Comparison of ENCODE assay signal across 33 cellular contexts in the genomic region with DNA sequence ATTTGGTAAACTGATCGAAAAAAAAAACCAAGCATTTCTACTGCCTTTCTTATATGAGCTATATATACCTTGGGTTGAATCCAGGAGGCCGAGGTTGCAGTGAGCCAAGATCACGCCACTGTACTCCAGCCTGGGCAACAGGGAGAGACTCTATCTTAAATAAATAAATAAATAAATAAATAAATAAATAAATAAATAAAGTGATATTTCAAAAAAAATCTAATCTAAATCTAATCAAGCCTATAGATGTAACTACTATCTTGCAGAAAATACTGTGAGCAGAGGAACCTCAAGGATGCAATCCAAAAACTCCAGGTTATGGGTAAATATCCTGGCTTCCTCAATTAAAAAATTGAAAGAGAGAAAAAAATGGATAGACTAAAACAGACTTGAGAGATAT.
"Had no signal": no experiment of that assay in that cellular context is flagged by ENCODE, and none has a peak within 500 bp of the region (broad histone marks: within the 10 kb centered on the region; RNA-seq: fewer than 3 reads in every experiment).

No MANE protein-coding gene starts in this region.

- ATAC-seq: activated naive CD4-positive, alpha-beta T cell treated with anti-CD3 and anti-CD28 coated beads, Interleukin-2, amount 50 U/mL, for 72 hours; activated naive CD8-positive, alpha-beta T cell treated with anti-CD3 and anti-CD28 coated beads, Interleukin-2, amount 50 U/mL, for 24 hours; activated T-cell treated with anti-CD3 and anti-CD28 coated beads, Interleukin-2, amount 50 U/mL, for 4 hours; activated T-cell treated with anti-CD3 and anti-CD28 coated beads, Interleukin-2, amount 50 U/mL, for 72 hours; activated T-helper 17 cell treated with anti-CD3 and anti-CD28 coated beads, Interleukin-2, amount 50 U/mL, for 72 hours; body of pancreas had no signal

- DNase-seq: activated effector memory CD4-positive, alpha-beta T cell treated with anti-CD3 and anti-CD28 coated beads, Interleukin-2, amount 50 U/mL, for 16 hours; activated effector memory CD4-positive, alpha-beta T cell treated with Interleukin-2 at 50 U/mL for 16 hours; activated gamma-delta T cell; activated gamma-delta T cell treated with Interleukin-2 at 50 U/mL for 16 hours; activated naive CD4-positive, alpha-beta T cell; activated naive CD4-positive, alpha-beta T cell treated with anti-CD3 and anti-CD28 coated beads for 36 hours; activated naive CD4-positive, alpha-beta T cell treated with anti-CD3 and anti-CD28 coated beads, Interleukin-2, amount 10 ng/mL, durations not matched to agents 7 days and 5 days; activated naive CD4-positive, alpha-beta T cell treated with anti-CD3 and anti-CD28 coated beads, Interleukin-2, amount 50 U/mL, for 16 hours; activated naive CD4-positive, alpha-beta T cell treated with Interleukin-2 at 50 U/mL for 16 hours; activated naive CD8-positive, alpha-beta T cell treated with anti-CD3 and anti-CD28 coated beads for 36 hours; activated naive CD8-positive, alpha-beta T cell treated with anti-CD3 and anti-CD28 coated beads, Interleukin-2, amount 10 ng/mL, durations not matched to agents 7 days and 5 days; activated naive CD8-positive, alpha-beta T cell treated with anti-CD3 and anti-CD28 coated beads, Interleukin-2, amount 50 U/mL, for 24 hours; activated T-cell treated with anti-CD3 and anti-CD28 coated beads, Interleukin-2, amount 50 U/mL, for 24 hours; activated T-cell treated with anti-CD3 and anti-CD28 coated beads, Interleukin-2, amount 50 U/mL, for 4 hours; activated T-cell treated with anti-CD3 and anti-CD28 coated beads, Interleukin-2, amount 50 U/mL, for 48 hours; activated T-cell treated with anti-CD3 and anti-CD28 coated beads, Interleukin-2, amount 50 U/mL, for 72 hours; adrenal gland; amniotic stem cell; amygdala; anterior cingulate cortex; aorta; body of pancreas; brain microvascular endothelial cell; caudate nucleus; central memory CD4-positive, alpha-beta T cell; cerebellar nuclear complex had no signal

- H3K4me1 ChIP-seq: adrenal gland, ascending aorta, body of pancreas, breast epithelium had no signal

- H3K4me3 ChIP-seq: adrenal gland, ascending aorta, body of pancreas, breast epithelium, cardiac muscle cell had no signal

- FAIRE-seq: astrocyte, bronchial epithelial cell had no signal

- H3K9me3 ChIP-seq: adrenal gland, ascending aorta, body of pancreas, breast epithelium had no signal

- H3K36me3 ChIP-seq: adrenal gland, ascending aorta, brain microvascular endothelial cell, breast epithelium, cardiac muscle cell had no signal

- H3K27ac ChIP-seq: adrenal gland, ascending aorta, body of pancreas, brain microvascular endothelial cell, breast epithelium, cardiac muscle cell had no signal
